17 cellular contexts compared by ENCODE assay signal in genomic region chr15:88049509-88049908, GRCh38.
DNase-seq lines count a peak whose midpoint lies in the region; ATAC-seq, FAIRE-seq and TF ChIP-seq lines count a peak whose summit lies in the region.
"Had no signal": no experiment of that assay in that cellular context is flagged by ENCODE, and none has a peak within 500 bp of the region (broad histone marks: within the 10 kb centered on the region; RNA-seq: fewer than 3 reads in every experiment).

No MANE protein-coding gene starts in this region.

- H3K4me1 ChIP-seq in ovary (ENCODE audit: insufficient read depth): no peaks in the 10 kb centered on the region

- H3K36me3 ChIP-seq in ovary: no peaks in the 10 kb centered on the region

- ATAC-seq in GM19025 (IDR thresholded peaks at IDR 0.05; ENCODE audit: low read depth, unreplicated experiment) (peak; percentile 73), GM21723 (IDR thresholded peaks at IDR 0.05; ENCODE audit: unreplicated experiment) (peak; percentile 94), HG03159 (IDR thresholded peaks at IDR 0.05; ENCODE audit: unreplicated experiment) (peak; percentile 77)
- ATAC-seq: activated T-helper 17 cell treated with anti-CD3 and anti-CD28 coated beads, Interleukin-2, amount 50 U/mL, for 72 hours; stimulated activated naive CD8-positive, alpha-beta T cell treated with anti-CD3 and anti-CD28 coated beads, Interleukin-15, amount 100 ng/mL, for 72 hours had no signal

- TF ChIP-seq POLR2A in ovary (IDR thresholded peaks at IDR 0.05): no peak

- no peak for DNase-seq in D721Med (ENCODE audit: insufficient read length, low spot score)
- DNase-seq in ACHN: no peak
- no peak for DNase-seq in urothelium cell line (ENCODE audit: low spot score)
- no peak for DNase-seq in ovary
- DNase-seq: activated CD4-positive, alpha-beta T cell treated with anti-CD3 and anti-CD28 coated beads, Interleukin-2, amount 50 U/mL, for 48 hours; anterior cingulate cortex; CD4-positive, CD25-positive, alpha-beta regulatory T cell; mammary epithelial cell; NCI-H2081 treated with DMSO at 0.1 percent for 48 hours; SHP77; stimulated activated naive CD8-positive, alpha-beta T cell treated with anti-CD3 and anti-CD28 coated beads, Interleukin-15, amount 100 ng/mL, for 72 hours; T-helper 9 cell had no signal

- WGBS in ovary, 3 donors: 61 to 67% (median 65%) methylated on average over 1 of the region's 1 CpG

- intact Hi-C loops in ovary (cut with DNase I): no loop called here

- no peak for TF ChIP-seq CTCF in D721Med (IDR thresholded peaks at IDR 0.05; ENCODE audit: insufficient read depth, missing control alignments)
- no peak for TF ChIP-seq CTCF in ovary (IDR thresholded peaks at IDR 0.05)

- H3K4me3 ChIP-seq in ovary: no peak overlapping the region

- H3K27ac ChIP-seq in ovary: no peak overlapping the region

- FAIRE-seq in D721Med (lab: Jason Lieb, UNC) (no peak), urothelium cell line (lab: Jason Lieb, UNC) (no peak)
- FAIRE-seq: endothelial cell of umbilical vein had no signal

- no peaks in the 10 kb centered on the region for H3K9me3 ChIP-seq in ovary

- in situ Hi-C loops in ACHN (cut with HindIII; ENCODE audit: low pct_ligation_motif_present, low pct_unique_long_range_greater_than_20kb, low sequenced_read_pairs): no loop called here

- TF ChIP-seq EP300 in ovary (IDR thresholded peaks at IDR 0.05): no peak

- H3K27me3 ChIP-seq in ovary: no peaks in the 10 kb centered on the region
